Comparison of ENCODE assay signal across 16 cellular contexts in genomic region chr9:3403315-3403714, GRCh38.
"Had no signal": no experiment of that assay in that cellular context is flagged by ENCODE, and none has a peak within 500 bp of the region (broad histone marks: within the 10 kb centered on the region; RNA-seq: fewer than 3 reads in every experiment).

No MANE protein-coding gene starts in this region.

- H3K4me1 ChIP-seq: parathyroid adenoma had no signal

- ATAC-seq: esophagus mucosa; stimulated activated naive B cell treated with anti-CD40 and anti-IgM and Interleukin-4, amounts not matched to agents 10 μg/mL and 1 μg/mL and 100 μg/mL, for 72 hours had no signal

- H3K27ac Mint-ChIP-seq: stimulated activated naive B cell treated with anti-CD40 and anti-IgM and Interleukin-4, amounts not matched to agents 10 μg/mL and 1 μg/mL and 100 μg/mL, for 72 hours had no signal

- H3K36me3 ChIP-seq: neutrophil, transverse colon had no signal

- H3K27me3 Mint-ChIP-seq: stimulated activated naive B cell treated with anti-CD40 and anti-IgM and Interleukin-4, amounts not matched to agents 10 μg/mL and 1 μg/mL and 100 μg/mL, for 72 hours had no signal

- DNase-seq: activated CD4-positive, alpha-beta T cell treated with anti-CD3 and anti-CD28 coated beads for 4 hours; activated CD8-positive, alpha-beta memory T cell treated with anti-CD3 and anti-CD28 coated beads for 24 hours; activated effector memory CD4-positive, alpha-beta T cell treated with anti-CD3 and anti-CD28 coated beads, Interleukin-2, amount 50 U/mL, for 16 hours; dorsolateral prefrontal cortex; islet precursor cell; midbrain; retina; stimulated activated CD4-positive, alpha-beta T cell treated with anti-CD3 and anti-CD28 coated beads, Interleukin-2, amount 100 ng/mL, for 48 hours; stimulated activated naive B cell treated with anti-CD40 and anti-IgM and Interleukin-4, amounts not matched to agents 10 μg/mL and 1 μg/mL and 100 μg/mL, for 72 hours; transverse colon had no signal

- H3K27ac ChIP-seq: dorsolateral prefrontal cortex, hepatocyte, neutrophil, parathyroid adenoma, transverse colon, VCaP had no signal

- H3K27me3 ChIP-seq: dorsolateral prefrontal cortex, hepatocyte, neutrophil, transverse colon had no signal

- H3K4me3 ChIP-seq: dorsolateral prefrontal cortex, hepatocyte, lung, transverse colon had no signal

- H3K9me3 ChIP-seq: neutrophil, transverse colon had no signal

- H3K4me3 Mint-ChIP-seq: stimulated activated naive B cell treated with anti-CD40 and anti-IgM and Interleukin-4, amounts not matched to agents 10 μg/mL and 1 μg/mL and 100 μg/mL, for 72 hours had no signal
